In the genomic region with DNA sequence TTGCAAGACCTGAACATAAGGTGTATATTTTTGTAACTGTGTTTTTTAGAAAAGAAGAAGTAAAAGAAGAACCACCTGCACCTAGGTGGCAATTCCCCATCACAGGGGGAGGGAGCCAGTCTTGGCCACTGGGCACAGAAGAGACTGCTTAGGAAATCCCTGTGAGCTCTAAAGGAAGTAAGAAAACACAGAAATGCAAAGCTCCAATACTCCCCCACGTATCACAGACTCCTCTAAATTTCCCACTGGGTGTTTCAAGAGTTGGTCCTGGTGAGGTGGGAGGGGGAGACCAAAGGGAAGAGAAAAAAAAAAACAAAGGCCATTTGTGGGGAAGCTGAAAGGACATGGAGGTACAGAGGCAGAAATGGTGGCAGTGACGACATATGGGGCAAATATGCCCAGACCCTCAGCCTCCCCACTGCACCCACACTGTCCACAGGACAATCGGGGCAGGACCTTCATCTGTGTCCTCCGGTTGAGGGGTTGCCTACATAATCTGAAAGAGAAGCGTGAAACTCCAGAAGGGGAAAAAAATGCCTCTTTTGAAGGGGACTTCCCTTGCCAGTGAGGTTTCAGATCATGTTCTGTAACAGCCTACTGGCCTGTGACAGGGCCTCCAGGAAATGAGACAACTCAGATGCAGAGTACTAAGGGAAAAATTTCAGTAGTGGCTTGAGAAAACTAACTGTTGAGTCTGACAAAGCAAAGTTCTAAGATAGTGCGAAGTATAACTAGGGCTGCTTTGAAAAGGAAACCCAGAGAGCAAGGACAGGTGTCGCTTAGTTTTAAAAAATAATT, we compare ENCODE assay signal across 8 cellular contexts.
DNase-seq lines count a peak whose midpoint lies in the region; ATAC-seq and TF ChIP-seq lines count a peak whose summit lies in the region.

No MANE protein-coding gene starts in this region.

- DNase-seq in activated naive CD4-positive, alpha-beta T cell treated with anti-CD3 and anti-CD28 coated beads for 36 hours: peak; percentile 47
- no peak for DNase-seq in activated naive CD4-positive, alpha-beta T cell treated with anti-CD3 and anti-CD28 coated beads, Interleukin-2, amount 10 ng/mL, durations not matched to agents 7 days and 5 days
- DNase-seq in RWPE2 (ENCODE audit: low spot score) (no peak), epithelial cell of prostate (ENCODE audit: low read depth, low spot score) (no peak), omental fat pad (ENCODE audit: low spot score) (no peak), NCI-H345 (lab: John Stamatoyannopoulos, UW) (no peak), NCI-H1092 treated with DMSO at 0.1 percent for 48 hours (lab: John Stamatoyannopoulos, UW) (no peak)

- H3K4me3 Mint-ChIP-seq in activated naive CD4-positive, alpha-beta T cell treated with anti-CD3 and anti-CD28 coated beads for 36 hours: no peak overlapping the region
- no peak overlapping the region for H3K4me3 Mint-ChIP-seq in activated naive CD4-positive, alpha-beta T cell treated with anti-CD3 and anti-CD28 coated beads, Interleukin-2, amount 10 ng/mL, durations not matched to agents 7 days and 5 days

- peak overlapping the region; percentile 82 for H3K27ac ChIP-seq in RWPE2 (ENCODE audit: poor library complexity, severe bottlenecking)
- H3K27ac ChIP-seq in epithelial cell of prostate: peak overlapping the region; percentile 98

- no peaks in the 10 kb centered on the region for H3K36me3 ChIP-seq in RWPE2 (ENCODE audit: low read depth)

- H3K36me3 Mint-ChIP-seq in activated naive CD4-positive, alpha-beta T cell treated with anti-CD3 and anti-CD28 coated beads for 36 hours (ENCODE audit: low read depth): peaks cover 2% of the 10 kb centered on the region
- no peaks in the 10 kb centered on the region for H3K36me3 Mint-ChIP-seq in activated naive CD4-positive, alpha-beta T cell treated with anti-CD3 and anti-CD28 coated beads, Interleukin-2, amount 10 ng/mL, durations not matched to agents 7 days and 5 days

- intact Hi-C loops in activated naive CD4-positive, alpha-beta T cell treated with anti-CD3 and anti-CD28 coated beads for 36 hours (cut with micrococcal nuclease): loop anchor here (1.0 to 5.0 kb wide), 3 partner anchors 131 to 226 kb away; a partner anchor contains a TSS

- peaks cover 14% of the 10 kb centered on the region for H3K27me3 Mint-ChIP-seq in activated naive CD4-positive, alpha-beta T cell treated with anti-CD3 and anti-CD28 coated beads for 36 hours (ENCODE audit: low read depth)
- peaks cover 8% of the 10 kb centered on the region for H3K27me3 Mint-ChIP-seq in activated naive CD4-positive, alpha-beta T cell treated with anti-CD3 and anti-CD28 coated beads, Interleukin-2, amount 10 ng/mL, durations not matched to agents 7 days and 5 days

- H3K4me1 Mint-ChIP-seq in activated naive CD4-positive, alpha-beta T cell treated with anti-CD3 and anti-CD28 coated beads for 36 hours (ENCODE audit: low read depth): peaks cover 28% of the 10 kb centered on the region
- peaks cover 11% of the 10 kb centered on the region for H3K4me1 Mint-ChIP-seq in activated naive CD4-positive, alpha-beta T cell treated with anti-CD3 and anti-CD28 coated beads, Interleukin-2, amount 10 ng/mL, durations not matched to agents 7 days and 5 days

- ATAC-seq in HG02943 (IDR thresholded peaks at IDR 0.05; ENCODE audit: low read depth, unreplicated experiment) (peak; percentile 65), RWPE2 (ENCODE audit: low read depth) (no peak), omental fat pad (ENCODE audit: low FRiP score) (peak; percentile 45)

- TF ChIP-seq CTCF in RWPE2 (IDR thresholded peaks at IDR 0.05; ENCODE audit: poor library complexity, severe bottlenecking): no peak
- no peak for TF ChIP-seq CTCF in omental fat pad (IDR thresholded peaks at IDR 0.05)

- CTCF ChIA-PET in activated naive CD4-positive, alpha-beta T cell treated with anti-CD3 and anti-CD28 coated beads for 36 hours (lab: Charles Lee): interaction anchor here (0.7 to 1.0 kb wide), 2 partner anchors 13 to 33 kb away, joined by 3 read pairs; no protein-coding TSS in a partner anchor
- CTCF ChIA-PET in activated naive CD4-positive, alpha-beta T cell treated with anti-CD3 and anti-CD28 coated beads, Interleukin-2, amount 10 ng/mL, durations not matched to agents 7 days and 5 days (lab: Charles Lee): no interaction called here

- H3K9me3 Mint-ChIP-seq in activated naive CD4-positive, alpha-beta T cell treated with anti-CD3 and anti-CD28 coated beads for 36 hours: no peaks in the 10 kb centered on the region
- no peaks in the 10 kb centered on the region for H3K9me3 Mint-ChIP-seq in activated naive CD4-positive, alpha-beta T cell treated with anti-CD3 and anti-CD28 coated beads, Interleukin-2, amount 10 ng/mL, durations not matched to agents 7 days and 5 days

- H3K27ac Mint-ChIP-seq in activated naive CD4-positive, alpha-beta T cell treated with anti-CD3 and anti-CD28 coated beads for 36 hours: peak overlapping the region; percentile 33
- H3K27ac Mint-ChIP-seq in activated naive CD4-positive, alpha-beta T cell treated with anti-CD3 and anti-CD28 coated beads, Interleukin-2, amount 10 ng/mL, durations not matched to agents 7 days and 5 days: no peak overlapping the region

- H3K9me3 ChIP-seq in RWPE2 (ENCODE audit: severe bottlenecking): no peaks in the 10 kb centered on the region

- no peak overlapping the region for H3K4me3 ChIP-seq in RWPE2 (ENCODE audit: severe bottlenecking)

- H3K4me1 ChIP-seq in RWPE2 (ENCODE audit: insufficient read depth, poor library complexity, severe bottlenecking): peaks cover 38% of the 10 kb centered on the region

- H3K27me3 ChIP-seq in RWPE2 (ENCODE audit: insufficient read depth, poor library complexity, severe bottlenecking): no peaks in the 10 kb centered on the region
